1 cellular context compared by ENCODE assay signal in the genomic region with DNA sequence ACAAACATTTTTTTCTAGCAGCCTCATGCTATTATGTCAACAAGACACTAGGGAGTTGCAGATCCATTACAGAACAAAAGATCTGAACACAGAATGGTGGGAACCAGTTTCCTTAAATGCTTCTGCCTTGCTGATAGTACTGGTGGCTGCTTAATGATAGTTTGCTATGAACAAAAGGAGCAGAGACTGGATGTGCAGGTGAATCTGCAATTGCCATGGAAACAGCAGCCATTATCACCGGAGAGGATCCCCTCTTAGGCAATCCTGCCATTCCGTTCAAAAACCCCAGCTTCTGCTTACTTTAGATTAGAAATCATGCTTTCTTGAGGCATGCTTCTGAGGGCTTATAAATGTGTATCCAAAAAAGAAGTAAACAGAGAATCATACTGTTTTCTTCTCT.
TF ChIP-seq lines count a peak whose summit lies in the region.

No MANE protein-coding gene starts in this region.

TF ChIP-seq in K562, 482 proteins besides CTCF, POLR2A, EP300 and RAD21 (continued from another document):
- TF ChIP-seq, protein P1, sequence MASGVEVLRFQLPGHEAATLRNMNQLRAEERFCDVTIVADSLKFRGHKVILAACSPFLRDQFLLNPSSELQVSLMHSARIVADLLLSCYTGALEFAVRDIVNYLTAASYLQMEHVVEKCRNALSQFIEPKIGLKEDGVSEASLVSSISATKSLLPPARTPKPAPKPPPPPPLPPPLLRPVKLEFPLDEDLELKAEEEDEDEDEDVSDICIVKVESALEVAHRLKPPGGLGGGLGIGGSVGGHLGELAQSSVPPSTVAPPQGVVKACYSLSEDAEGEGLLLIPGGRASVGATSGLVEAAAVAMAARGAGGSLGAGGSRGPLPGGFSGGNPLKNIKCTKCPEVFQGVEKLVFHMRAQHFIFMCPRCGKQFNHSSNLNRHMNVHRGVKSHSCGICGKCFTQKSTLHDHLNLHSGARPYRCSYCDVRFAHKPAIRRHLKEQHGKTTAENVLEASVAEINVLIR (CRISPR knock-in tag; IDR thresholded peaks at IDR 0.05): no peak
- no peak for TF ChIP-seq POLR2G (IDR thresholded peaks at IDR 0.05; ENCODE audit: low read depth, low read length)
- no peak for TF ChIP-seq KAT8 (IDR thresholded peaks at IDR 0.05; ENCODE audit: low read depth)
- TF ChIP-seq STAT5B (CRISPR knock-in tag; IDR thresholded peaks at IDR 0.05): no peak
- TF ChIP-seq, protein P2, sequence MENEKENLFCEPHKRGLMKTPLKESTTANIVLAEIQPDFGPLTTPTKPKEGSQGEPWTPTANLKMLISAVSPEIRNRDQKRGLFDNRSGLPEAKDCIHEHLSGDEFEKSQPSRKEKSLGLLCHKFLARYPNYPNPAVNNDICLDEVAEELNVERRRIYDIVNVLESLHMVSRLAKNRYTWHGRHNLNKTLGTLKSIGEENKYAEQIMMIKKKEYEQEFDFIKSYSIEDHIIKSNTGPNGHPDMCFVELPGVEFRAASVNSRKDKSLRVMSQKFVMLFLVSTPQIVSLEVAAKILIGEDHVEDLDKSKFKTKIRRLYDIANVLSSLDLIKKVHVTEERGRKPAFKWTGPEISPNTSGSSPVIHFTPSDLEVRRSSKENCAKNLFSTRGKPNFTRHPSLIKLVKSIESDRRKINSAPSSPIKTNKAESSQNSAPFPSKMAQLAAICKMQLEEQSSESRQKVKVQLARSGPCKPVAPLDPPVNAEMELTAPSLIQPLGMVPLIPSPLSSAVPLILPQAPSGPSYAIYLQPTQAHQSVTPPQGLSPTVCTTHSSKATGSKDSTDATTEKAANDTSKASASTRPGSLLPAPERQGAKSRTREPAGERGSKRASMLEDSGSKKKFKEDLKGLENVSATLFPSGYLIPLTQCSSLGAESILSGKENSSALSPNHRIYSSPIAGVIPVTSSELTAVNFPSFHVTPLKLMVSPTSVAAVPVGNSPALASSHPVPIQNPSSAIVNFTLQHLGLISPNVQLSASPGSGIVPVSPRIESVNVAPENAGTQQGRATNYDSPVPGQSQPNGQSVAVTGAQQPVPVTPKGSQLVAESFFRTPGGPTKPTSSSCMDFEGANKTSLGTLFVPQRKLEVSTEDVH (IDR thresholded peaks at IDR 0.05; ENCODE audit: low read depth, partially characterized antibody): no peak
- TF ChIP-seq, protein P3, sequence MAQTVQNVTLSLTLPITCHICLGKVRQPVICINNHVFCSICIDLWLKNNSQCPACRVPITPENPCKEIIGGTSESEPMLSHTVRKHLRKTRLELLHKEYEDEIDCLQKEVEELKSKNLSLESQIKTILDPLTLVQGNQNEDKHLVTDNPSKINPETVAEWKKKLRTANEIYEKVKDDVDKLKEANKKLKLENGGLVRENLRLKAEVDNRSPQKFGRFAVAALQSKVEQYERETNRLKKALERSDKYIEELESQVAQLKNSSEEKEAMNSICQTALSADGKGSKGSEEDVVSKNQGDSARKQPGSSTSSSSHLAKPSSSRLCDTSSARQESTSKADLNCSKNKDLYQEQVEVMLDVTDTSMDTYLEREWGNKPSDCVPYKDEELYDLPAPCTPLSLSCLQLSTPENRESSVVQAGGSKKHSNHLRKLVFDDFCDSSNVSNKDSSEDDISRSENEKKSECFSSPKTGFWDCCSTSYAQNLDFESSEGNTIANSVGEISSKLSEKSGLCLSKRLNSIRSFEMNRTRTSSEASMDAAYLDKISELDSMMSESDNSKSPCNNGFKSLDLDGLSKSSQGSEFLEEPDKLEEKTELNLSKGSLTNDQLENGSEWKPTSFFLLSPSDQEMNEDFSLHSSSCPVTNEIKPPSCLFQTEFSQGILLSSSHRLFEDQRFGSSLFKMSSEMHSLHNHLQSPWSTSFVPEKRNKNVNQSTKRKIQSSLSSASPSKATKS (CRISPR knock-in tag; IDR thresholded peaks at IDR 0.05): no peak
- TF ChIP-seq, protein P4, sequence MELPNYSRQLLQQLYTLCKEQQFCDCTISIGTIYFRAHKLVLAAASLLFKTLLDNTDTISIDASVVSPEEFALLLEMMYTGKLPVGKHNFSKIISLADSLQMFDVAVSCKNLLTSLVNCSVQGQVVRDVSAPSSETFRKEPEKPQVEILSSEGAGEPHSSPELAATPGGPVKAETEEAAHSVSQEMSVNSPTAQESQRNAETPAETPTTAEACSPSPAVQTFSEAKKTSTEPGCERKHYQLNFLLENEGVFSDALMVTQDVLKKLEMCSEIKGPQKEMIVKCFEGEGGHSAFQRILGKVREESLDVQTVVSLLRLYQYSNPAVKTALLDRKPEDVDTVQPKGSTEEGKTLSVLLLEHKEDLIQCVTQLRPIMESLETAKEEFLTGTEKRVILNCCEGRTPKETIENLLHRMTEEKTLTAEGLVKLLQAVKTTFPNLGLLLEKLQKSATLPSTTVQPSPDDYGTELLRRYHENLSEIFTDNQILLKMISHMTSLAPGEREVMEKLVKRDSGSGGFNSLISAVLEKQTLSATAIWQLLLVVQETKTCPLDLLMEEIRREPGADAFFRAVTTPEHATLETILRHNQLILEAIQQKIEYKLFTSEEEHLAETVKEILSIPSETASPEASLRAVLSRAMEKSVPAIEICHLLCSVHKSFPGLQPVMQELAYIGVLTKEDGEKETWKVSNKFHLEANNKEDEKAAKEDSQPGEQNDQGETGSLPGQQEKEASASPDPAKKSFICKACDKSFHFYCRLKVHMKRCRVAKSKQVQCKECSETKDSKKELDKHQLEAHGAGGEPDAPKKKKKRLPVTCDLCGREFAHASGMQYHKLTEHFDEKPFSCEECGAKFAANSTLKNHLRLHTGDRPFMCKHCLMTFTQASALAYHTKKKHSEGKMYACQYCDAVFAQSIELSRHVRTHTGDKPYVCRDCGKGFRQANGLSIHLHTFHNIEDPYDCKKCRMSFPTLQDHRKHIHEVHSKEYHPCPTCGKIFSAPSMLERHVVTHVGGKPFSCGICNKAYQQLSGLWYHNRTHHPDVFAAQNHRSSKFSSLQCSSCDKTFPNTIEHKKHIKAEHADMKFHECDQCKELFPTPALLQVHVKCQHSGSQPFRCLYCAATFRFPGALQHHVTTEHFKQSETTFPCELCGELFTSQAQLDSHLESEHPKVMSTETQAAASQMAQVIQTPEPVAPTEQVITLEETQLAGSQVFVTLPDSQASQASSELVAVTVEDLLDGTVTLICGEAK (IDR thresholded peaks at IDR 0.05): no peak
- TF ChIP-seq, protein P4 (CRISPR knock-in tag; IDR thresholded peaks at IDR 0.05): no peak
- TF ChIP-seq HCFC1 (IDR thresholded peaks at IDR 0.05; ENCODE audit: low read depth, low read length): no peak
- no peak for TF ChIP-seq MYNN (IDR thresholded peaks at IDR 0.05)
- TF ChIP-seq MYNN (CRISPR knock-in tag; IDR thresholded peaks at IDR 0.05): no peak
